ENCODE assay signal across 30 cellular contexts in genomic region chr16:11472410-11472809, GRCh38.
"Had no signal": no experiment of that assay in that cellular context is flagged by ENCODE, and none has a peak within 500 bp of the region (broad histone marks: within the 10 kb centered on the region; RNA-seq: fewer than 3 reads in every experiment).

No MANE protein-coding gene starts in this region.

- H3K27me3 ChIP-seq: ascending aorta, cardiac muscle cell had no signal

- DNase-seq: activated B cell treated with CpG ODN at 0.5 μM for 24 hours; activated CD4-positive, alpha-beta memory T cell treated with anti-CD3 and anti-CD28 coated beads for 36 hours; activated CD4-positive, alpha-beta T cell treated with anti-CD3 and anti-CD28 coated beads for 4 hours; activated CD4-positive, alpha-beta T cell treated with anti-CD3 and anti-CD28 coated beads, Interleukin-2, amount 10 ng/mL, durations not matched to agents 24 days and 14 days; activated CD4-positive, alpha-beta T cell treated with anti-CD3 and anti-CD28 coated beads, Interleukin-2, amount 50 U/mL, for 1 hour; activated CD4-positive, alpha-beta T cell treated with anti-CD3 and anti-CD28 coated beads, Interleukin-2, amount 50 U/mL, for 4 hours; activated CD4-positive, CD25-positive, alpha-beta regulatory T cell treated with anti-CD3 and anti-CD28 coated beads, Interleukin-2, amount 50 U/mL, for 72 hours; activated CD8-positive, alpha-beta memory T cell treated with anti-CD3 and anti-CD28 coated beads for 24 hours; activated CD8-positive, alpha-beta memory T cell treated with anti-CD3 and anti-CD28 coated beads, Interleukin-2, amount 10 ng/mL, durations not matched to agents 7 days and 5 days; activated CD8-positive, alpha-beta memory T cell treated with anti-CD3 and anti-CD28 coated beads, Interleukin-2, amount 50 U/mL, for 48 hours; activated CD8-positive, alpha-beta T cell treated with anti-CD3 and anti-CD28 coated beads, Interleukin-2, amount 10 ng/mL, durations not matched to agents 7 days and 5 days; activated effector memory CD4-positive, alpha-beta T cell treated with Interleukin-2 at 50 U/mL for 16 hours; activated gamma-delta T cell; activated naive CD4-positive, alpha-beta T cell treated with anti-CD3 and anti-CD28 coated beads, Interleukin-2, amount 10 ng/mL, durations not matched to agents 7 days and 5 days; activated naive CD4-positive, alpha-beta T cell treated with Interleukin-2 at 50 U/mL for 16 hours; activated naive CD8-positive, alpha-beta T cell treated with anti-CD3 and anti-CD28 coated beads, Interleukin-2, amount 10 ng/mL, durations not matched to agents 7 days and 5 days; activated naive CD8-positive, alpha-beta T cell treated with anti-CD3 and anti-CD28 coated beads, Interleukin-2, amount 50 U/mL, for 24 hours; activated T-cell treated with anti-CD3 and anti-CD28 coated beads, Interleukin-2, amount 50 U/mL, for 24 hours; activated T-cell treated with anti-CD3 and anti-CD28 coated beads, Interleukin-2, amount 50 U/mL, for 48 hours; amygdala; anterior cingulate cortex; caudate nucleus; cerebellar nuclear complex; T-helper 2 cell; T-helper 9 cell had no signal

- H3K9me3 ChIP-seq: ascending aorta had no signal

- ATAC-seq: activated CD8-positive, alpha-beta memory T cell treated with anti-CD3 and anti-CD28 coated beads, Interleukin-2, amount 10 ng/mL, durations not matched to agents 7 days and 5 days; activated CD8-positive, alpha-beta T cell treated with anti-CD3 and anti-CD28 coated beads, Interleukin-2, amount 10 ng/mL, durations not matched to agents 7 days and 5 days; activated naive CD8-positive, alpha-beta T cell treated with anti-CD3 and anti-CD28 coated beads, Interleukin-2, amount 50 U/mL, for 24 hours had no signal

- H3K27ac ChIP-seq: ascending aorta, cardiac muscle cell, VCaP had no signal

- H3K4me3 ChIP-seq: ascending aorta, cardiac muscle cell had no signal

- H3K4me1 ChIP-seq: ascending aorta had no signal

- H3K36me3 ChIP-seq: ascending aorta, cardiac muscle cell had no signal

- FAIRE-seq: bronchial epithelial cell, TTC549 had no signal
